In the genomic region with DNA sequence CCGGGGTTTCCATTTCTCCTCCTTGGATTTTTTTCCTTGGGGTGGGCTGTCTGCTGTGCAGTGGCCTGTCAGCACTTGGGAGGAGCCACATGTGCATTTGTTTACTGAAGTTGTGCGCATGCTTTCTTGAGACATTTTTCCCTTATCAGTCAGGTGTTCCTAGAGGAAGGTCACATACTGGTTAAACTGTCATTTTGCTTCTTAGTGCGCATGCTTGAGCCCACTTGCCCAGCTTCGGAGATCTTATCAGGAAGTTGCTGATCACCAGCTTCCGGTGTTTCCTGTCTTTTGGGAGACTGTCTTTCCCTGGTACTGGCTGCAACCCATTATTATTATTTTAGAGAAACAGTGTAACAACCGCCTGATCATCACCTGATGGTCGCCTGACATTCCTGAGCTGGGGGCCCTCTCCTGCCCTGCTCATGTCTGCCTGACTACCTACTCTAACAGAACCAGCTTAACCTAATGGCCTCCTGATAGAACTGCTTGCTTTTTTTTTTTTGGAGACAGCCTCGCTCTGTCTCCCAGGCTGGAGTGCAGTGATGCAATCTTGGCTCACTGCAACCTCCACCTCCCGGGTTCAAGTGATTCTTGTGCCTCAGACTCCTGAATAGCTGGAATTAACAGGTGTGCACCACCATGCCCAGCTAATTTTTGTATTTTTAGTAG, we compare ENCODE assay signal across 11 cellular contexts. TPM values are rescaled to one million over a fixed set of nuclear protein-coding genes. Genes with fewer than 3 reads are reported as not detected.
DNase-seq lines count a peak whose midpoint lies in the region; ATAC-seq and TF ChIP-seq lines count a peak whose summit lies in the region.
"Had no signal": no experiment of that assay in that cellular context is flagged by ENCODE, and none has a peak within 500 bp of the region (broad histone marks: within the 10 kb centered on the region; RNA-seq: fewer than 3 reads in every experiment).

No MANE protein-coding gene starts in this region.

- CTCF ChIA-PET in T-cell (lab: Charles Lee), result interaction anchor here in 1 of 2 donors (0.6 kb wide), 1 partner anchor 398 kb away, joined by 3 read pairs; no protein-coding TSS in a partner anchor
- CTCF ChIA-PET in mammary epithelial cell (lab: Charles Lee; ENCODE audit: low non-redundant PET), result no interaction called here

- intact Hi-C loops in cardiac septum (cut with DNase I) (no loop called here), mammary epithelial cell (cut with micrococcal nuclease) (no loop called here)

- H3K4me3 Mint-ChIP-seq in T-cell, result peak overlapping the region; percentile 64 to 68 (median 66)
- peak overlapping the region; percentile 15 to 25 for H3K4me3 Mint-ChIP-seq in effector memory CD8-positive, alpha-beta T cell
- H3K4me3 Mint-ChIP-seq in stimulated activated naive CD8-positive, alpha-beta T cell treated with anti-CD3 and anti-CD28 coated beads, Interleukin-15, amount 100 ng/mL, for 72 hours, result peak overlapping the region; percentile 24 to 54

- DNase-seq in cardiac muscle cell (ENCODE audit: low read depth in 1 of 2, low spot score in 1 of 2) (peak in 1 of 2 donors; percentile 39), cardiac septum (ENCODE audit: low spot score) (no peak), T-cell (no peak), mammary epithelial cell (no peak), Peyer's patch (no peak), NCI-H1436 (lab: John Stamatoyannopoulos, UW) (no peak)
- no peak for DNase-seq in effector memory CD8-positive, alpha-beta T cell
- DNase-seq in stimulated activated naive CD8-positive, alpha-beta T cell treated with anti-CD3 and anti-CD28 coated beads, Interleukin-15, amount 100 ng/mL, for 72 hours, result no peak
- DNase-seq: MM.1S, NCI-H774 had no signal

- peaks cover 6% of the 10 kb centered on the region for H3K36me3 Mint-ChIP-seq in T-cell
- H3K36me3 Mint-ChIP-seq in effector memory CD8-positive, alpha-beta T cell (ENCODE audit: insufficient read depth), result no peaks in the 10 kb centered on the region

- H4K20me1 ChIP-seq in mammary epithelial cell (ENCODE audit: insufficient read depth, low read length), result no peaks in the 10 kb centered on the region

- no peak overlapping the region for H3K4me2 ChIP-seq in mammary epithelial cell (ENCODE audit: insufficient read depth, low read depth, low read length)

- POLR2A ChIA-PET in T-cell (lab: Charles Lee), result interaction anchor here in 1 of 2 donors (0.7 kb wide), 1 partner anchor 107 kb away, joined by 5 read pairs; no protein-coding TSS in a partner anchor

- H3K79me2 ChIP-seq in mammary epithelial cell (ENCODE audit: insufficient read depth, low read length), result peaks cover 87% of the 10 kb centered on the region

- H3K36me3 ChIP-seq in cardiac muscle cell (no peaks in the 10 kb centered on the region), mammary epithelial cell (ENCODE audit: insufficient read depth, low read length) (no peaks in the 10 kb centered on the region), Peyer's patch (no peaks in the 10 kb centered on the region)

- H3K9me3 ChIP-seq in cardiac muscle cell (ENCODE audit: low read depth) (no peaks in the 10 kb centered on the region), mammary epithelial cell (replicated peaks; ENCODE audit: insufficient read depth, low read length) (no peaks in the 10 kb centered on the region), Peyer's patch (no peaks in the 10 kb centered on the region)

- dilution Hi-C loops in mammary epithelial cell (cut with HindIII; ENCODE audit: low sequenced_read_pairs), result no loop called here

- in situ Hi-C loops in mammary epithelial cell (cut with MboI; ENCODE audit: low sequenced_read_pairs in 2 of 2), result no loop called here

- 78% methylated on average over 8 of the region's 9 CpGs for WGBS in mammary epithelial cell (ENCODE audit: low coverage, missing lambda C conversion rate)

- peaks cover 26 to 38% (median 33%) of the 10 kb centered on the region in 3 donors for H3K4me1 Mint-ChIP-seq in T-cell
- H3K4me1 Mint-ChIP-seq in effector memory CD8-positive, alpha-beta T cell (ENCODE audit: low read depth in 2 of 2), result peaks cover 31 to 32% of the 10 kb centered on the region in 2 donors
- peaks cover 42% of the 10 kb centered on the region for H3K4me1 Mint-ChIP-seq in stimulated activated naive CD8-positive, alpha-beta T cell treated with anti-CD3 and anti-CD28 coated beads, Interleukin-15, amount 100 ng/mL, for 72 hours

- TF ChIP-seq POLR2A in Peyer's patch (IDR thresholded peaks at IDR 0.05), result no peak

- peak overlapping the region; percentile 47 to 77 for H3K27ac Mint-ChIP-seq in T-cell
- H3K27ac Mint-ChIP-seq in effector memory CD8-positive, alpha-beta T cell, result peak overlapping the region; percentile 12 to 16
- peak overlapping the region; percentile 7 to 31 for H3K27ac Mint-ChIP-seq in stimulated activated naive CD8-positive, alpha-beta T cell treated with anti-CD3 and anti-CD28 coated beads, Interleukin-15, amount 100 ng/mL, for 72 hours

- H3K4me1 ChIP-seq in cardiac muscle cell (ENCODE audit: low read depth) (no peaks in the 10 kb centered on the region), mammary epithelial cell (ENCODE audit: insufficient read depth, low read length) (peaks cover 3% of the 10 kb centered on the region), Peyer's patch (no peaks in the 10 kb centered on the region)

- ATAC-seq in T-cell (replicated peaks in 1 of 4), result peak in 3 of 4 experiments; percentile 24 to 42 (median 28)
- ATAC-seq in effector memory CD8-positive, alpha-beta T cell (replicated peaks), result peak; percentile 32
- no peak for ATAC-seq in stimulated activated naive CD8-positive, alpha-beta T cell treated with anti-CD3 and anti-CD28 coated beads, Interleukin-15, amount 100 ng/mL, for 72 hours

- H3K27me3 ChIP-seq in cardiac muscle cell (no peaks in the 10 kb centered on the region), mammary epithelial cell (ENCODE audit: insufficient read depth, low read length) (no peaks in the 10 kb centered on the region), Peyer's patch (no peaks in the 10 kb centered on the region)

- TF ChIP-seq CTCF in cardiac muscle cell (IDR thresholded peaks at IDR 0.05; ENCODE audit: low read depth, low read length), result no peak
- no peak for TF ChIP-seq CTCF in mammary epithelial cell (conservative IDR thresholded peaks at IDR 0.05 in 1 of 2, IDR thresholded peaks at IDR 0.05 in 1 of 2; ENCODE audit: extremely low read depth in 1 of 2, insufficient read depth in 1 of 2, low read depth in 1 of 2, low read length in 2 of 2)
- no peak for TF ChIP-seq CTCF in Peyer's patch (IDR thresholded peaks at IDR 0.05)

- H2AFZ ChIP-seq in mammary epithelial cell (ENCODE audit: low read depth, low read length), result no peak overlapping the region

- no peak overlapping the region for H3K9ac ChIP-seq in mammary epithelial cell (ENCODE audit: insufficient read depth, low read length)

- H3K27ac ChIP-seq in cardiac muscle cell, result peak overlapping the region; percentile 69
- H3K27ac ChIP-seq in mammary epithelial cell (ENCODE audit: insufficient read depth, low read depth, low read length), result no peak overlapping the region
- no peak overlapping the region for H3K27ac ChIP-seq in Peyer's patch
- H3K27ac ChIP-seq: skin epidermis had no signal

- no peaks in the 10 kb centered on the region for H3K9me3 Mint-ChIP-seq in T-cell
- H3K9me3 Mint-ChIP-seq in effector memory CD8-positive, alpha-beta T cell, result no peaks in the 10 kb centered on the region
- no peaks in the 10 kb centered on the region for H3K9me3 Mint-ChIP-seq in stimulated activated naive CD8-positive, alpha-beta T cell treated with anti-CD3 and anti-CD28 coated beads, Interleukin-15, amount 100 ng/mL, for 72 hours

- no peaks in the 10 kb centered on the region for H3K27me3 Mint-ChIP-seq in T-cell
- H3K27me3 Mint-ChIP-seq in effector memory CD8-positive, alpha-beta T cell, result no peaks in the 10 kb centered on the region
- no peaks in the 10 kb centered on the region for H3K27me3 Mint-ChIP-seq in stimulated activated naive CD8-positive, alpha-beta T cell treated with anti-CD3 and anti-CD28 coated beads, Interleukin-15, amount 100 ng/mL, for 72 hours

- H3K4me3 ChIP-seq in cardiac muscle cell (no peak overlapping the region), mammary epithelial cell (replicated peaks in 1 of 3; ENCODE audit: insufficient read depth in 1 of 3, low read depth in 2 of 3, low read length in 3 of 3) (no peak overlapping the region), Peyer's patch (no peak overlapping the region)
- H3K4me3 ChIP-seq: skin epidermis had no signal

- no TSS peak for BruUV-seq in mammary epithelial cell (replicated peaks; lab: Mats Ljungman, UMichigan)

RNA-seq across cellular contexts. Expression of gene ERVFRD-1, which starts 0.4 kb away (rescaled TPM):
- total RNA-seq in cardiac muscle cell, result not detected in 2 replicates
- 0.05 TPM in 1 of 2 replicates, not detected in the other for polyA plus RNA-seq in cardiac muscle cell
- total RNA-seq in cardiac septum, result not detected
- total RNA-seq in T-cell, result under 1 TPM in 1 of 5 donors, not detected in 4; 0.10 TPM
- not detected for total RNA-seq in mammary epithelial cell
- polyA plus RNA-seq in mammary epithelial cell, result not detected
- not detected for polyA minus RNA-seq in mammary epithelial cell
- not detected for total RNA-seq in Peyer's patch

RNA-seq across cellular contexts. Expression of gene SMIM13, which starts 18.3 kb away (rescaled TPM):
- total RNA-seq in cardiac muscle cell (8.6 and 8.9 TPM in 2 replicates), cardiac septum (12.6 TPM), T-cell (1 to 10 TPM; 3.6 to 8.0 (median 5.3) TPM), mammary epithelial cell (10 to 100 TPM; 12.3 to 17.5 TPM), Peyer's patch (1 to 10 TPM; 4.1 to 6.3 (median 4.7) TPM)
- polyA plus RNA-seq in cardiac muscle cell (9.6 and 13.6 TPM in 2 replicates), mammary epithelial cell (3.5 TPM)
- polyA minus RNA-seq in mammary epithelial cell, result 0.36 TPM
